In the genomic region with DNA sequence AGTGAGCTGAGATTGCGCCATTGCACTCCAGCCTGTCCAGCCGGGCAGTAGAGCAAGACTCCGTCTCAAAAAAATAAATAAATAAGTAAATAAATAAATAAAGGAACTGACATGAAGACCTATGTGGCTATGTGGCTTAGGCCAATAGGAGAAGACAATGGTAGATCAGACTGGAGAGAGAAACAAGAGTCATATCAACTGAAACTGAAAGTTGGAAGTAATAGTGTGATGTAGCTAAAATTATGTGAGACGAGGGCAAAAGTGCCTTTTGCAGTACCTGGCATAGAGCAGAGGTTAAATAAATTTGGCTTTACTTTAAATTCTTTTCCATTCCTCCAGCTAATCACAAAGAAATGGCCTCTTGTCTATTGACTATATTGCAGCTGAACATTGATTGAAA, we compare ENCODE assay signal across 19 cellular contexts. TPM values are rescaled to one million over a fixed set of nuclear protein-coding genes. Genes with fewer than 3 reads are reported as not detected.
DNase-seq lines count a peak whose midpoint lies in the region; ATAC-seq, FAIRE-seq and TF ChIP-seq lines count a peak whose summit lies in the region.
"Had no signal": no experiment of that assay in that cellular context is flagged by ENCODE, and none has a peak within 500 bp of the region (broad histone marks: within the 10 kb centered on the region; RNA-seq: fewer than 3 reads in every experiment).

No MANE protein-coding gene starts in this region.

- 27% methylated on average over 4 of the region's 4 CpGs for WGBS in right lobe of liver (ENCODE audit: insufficient coverage, low coverage, low lambda C conversion rate, missing lambda C conversion rate)

- H3K36me3 ChIP-seq in right lobe of liver, result no peaks in the 10 kb centered on the region
- H3K36me3 ChIP-seq: spleen had no signal

- no peak for TF ChIP-seq POLR2A in right lobe of liver (IDR thresholded peaks at IDR 0.05)

- H3K4me1 Mint-ChIP-seq in CD14-positive monocyte (peaks cover 10% of the 10 kb centered on the region), HFFc6 (ENCODE audit: low read depth) (peaks cover 13% of the 10 kb centered on the region)
- peaks cover 10% of the 10 kb centered on the region for H3K4me1 Mint-ChIP-seq in T-helper 2 cell treated with Interferon-gamma antibody and Interleukin-4, amounts not matched to agents 5 μg/mL and 100 μg/mL, for 36 hours (ENCODE audit: low read depth)

- intact Hi-C loops in CD14-positive monocyte (cut with micrococcal nuclease), result no loop called here
- intact Hi-C loops in right lobe of liver (cut with DNase I), result no loop called here

- no peaks in the 10 kb centered on the region for H3K9me3 ChIP-seq in right lobe of liver
- H3K9me3 ChIP-seq: spleen had no signal

- TF ChIP-seq CTCF in CD14-positive monocyte (IDR thresholded peaks at IDR 0.05) (no peak), HFFc6 (IDR thresholded peaks at IDR 0.05) (no peak), right lobe of liver (IDR thresholded peaks at IDR 0.05) (no peak)

- FAIRE-seq in urothelium cell line (lab: Jason Lieb, UNC), result no peak

- H3K4me1 ChIP-seq in right lobe of liver, result no peaks in the 10 kb centered on the region

- H3K36me3 Mint-ChIP-seq in CD14-positive monocyte, result no peaks in the 10 kb centered on the region
- no peaks in the 10 kb centered on the region for H3K36me3 Mint-ChIP-seq in HFFc6 (ENCODE audit: low read depth)
- H3K36me3 Mint-ChIP-seq in T-helper 2 cell treated with Interferon-gamma antibody and Interleukin-4, amounts not matched to agents 5 μg/mL and 100 μg/mL, for 36 hours (ENCODE audit: low read depth), result no peaks in the 10 kb centered on the region

- peaks cover 0 to 2% (median 0%) of the 10 kb centered on the region in 7 donors for H3K9me3 Mint-ChIP-seq in CD14-positive monocyte
- no peaks in the 10 kb centered on the region for H3K9me3 Mint-ChIP-seq in HFFc6
- H3K9me3 Mint-ChIP-seq in T-helper 2 cell treated with Interferon-gamma antibody and Interleukin-4, amounts not matched to agents 5 μg/mL and 100 μg/mL, for 36 hours, result no peaks in the 10 kb centered on the region

- DNase-seq in CD14-positive monocyte (ENCODE audit: low spot score) (no peak), HFFc6 (no peak), right lobe of liver (peak in 1 of 3 donors; percentile 29), NCI-H524 treated with DMSO at 0.1 percent for 48 hours (lab: John Stamatoyannopoulos, UW) (no peak), HT-29 (ENCODE audit: low spot score) (no peak), urothelium cell line (ENCODE audit: low spot score) (no peak)
- DNase-seq in T-helper 2 cell treated with Interferon-gamma antibody and Interleukin-4, amounts not matched to agents 5 μg/mL and 100 μg/mL, for 36 hours (ENCODE audit: low spot score), result no peak
- DNase-seq: activated naive CD4-positive, alpha-beta T cell treated with Interleukin-2 at 50 U/mL for 16 hours; DMS79 treated with DMSO at 0.1 percent for 48 hours; effector CD8-positive, alpha-beta T cell; KBM-7; NCI-H1930; NCI-H748 treated with DMSO at 0.1 percent for 48 hours; SIG-M5; spleen had no signal

- ATAC-seq in right lobe of liver, result peak; percentile 74 to 90 (median 82)
- ATAC-seq in HG03135 (IDR thresholded peaks at IDR 0.05; ENCODE audit: unreplicated experiment), result no peak
- ATAC-seq: foreskin keratinocyte had no signal

- H3K4me3 Mint-ChIP-seq in CD14-positive monocyte, result peak overlapping the region; percentile 56 to 65
- H3K4me3 Mint-ChIP-seq in HFFc6, result peak overlapping the region; percentile 64; the same call in 1 of the 2 replicates
- H3K4me3 Mint-ChIP-seq in T-helper 2 cell treated with Interferon-gamma antibody and Interleukin-4, amounts not matched to agents 5 μg/mL and 100 μg/mL, for 36 hours, result peak overlapping the region; percentile 21

- H3K27me3 ChIP-seq in right lobe of liver, result no peaks in the 10 kb centered on the region
- H3K27me3 ChIP-seq: foreskin keratinocyte had no signal

- H3K27ac Mint-ChIP-seq in CD14-positive monocyte, result peak overlapping the region in 1 of 7 donors; percentile 20
- no peak overlapping the region for H3K27ac Mint-ChIP-seq in HFFc6
- H3K27ac Mint-ChIP-seq in T-helper 2 cell treated with Interferon-gamma antibody and Interleukin-4, amounts not matched to agents 5 μg/mL and 100 μg/mL, for 36 hours, result no peak overlapping the region

- peak overlapping the region in 2 of 3 donors; percentile 16 to 61 for H3K27ac ChIP-seq in right lobe of liver
- H3K27ac ChIP-seq: foreskin keratinocyte, spleen had no signal

- H3K4me3 ChIP-seq in right lobe of liver, result peak overlapping the region in 2 of 3 donors; percentile 27 to 28

- H3K27me3 Mint-ChIP-seq in CD14-positive monocyte (ENCODE audit: low read depth in 3 of 3) (peaks cover 7 to 20% (median 10%) of the 10 kb centered on the region in 3 donors), HFFc6 (ENCODE audit: insufficient read depth) (peaks cover 22% of the 10 kb centered on the region)
- H3K27me3 Mint-ChIP-seq in T-helper 2 cell treated with Interferon-gamma antibody and Interleukin-4, amounts not matched to agents 5 μg/mL and 100 μg/mL, for 36 hours (ENCODE audit: low read depth), result no peaks in the 10 kb centered on the region

RNA-seq across cellular contexts. Expression of a gene that starts 7.3 kb away (rescaled TPM):
- polyA plus RNA-seq in CD14-positive monocyte, result not detected
- total RNA-seq in HFFc6 (2021; fragmentation: NEBNext Ultra II Directional; extraction: Animal tissue kit (Norgen Biotek cat#: 25700)), result not detected
- total RNA-seq in right lobe of liver, result not detected
- total RNA-seq in HT-29 (2014; rRNA removed; shearing (Covaris generic)), result not detected in 2 replicates
- total RNA-seq: foreskin keratinocyte, omental fat pad, spleen had no signal
- polyA plus RNA-seq: BJ, foreskin keratinocyte had no signal

RNA-seq across cellular contexts. Expression of a gene that starts 31.4 kb away (rescaled TPM):
- polyA plus RNA-seq in CD14-positive monocyte, result not detected
- total RNA-seq in HFFc6 (2021; fragmentation: NEBNext Ultra II Directional; extraction: Animal tissue kit (Norgen Biotek cat#: 25700)), result not detected
- 1 to 10 TPM in 2 of 6 experiments, under 1 TPM in 4; 0.37 to 3.1 (median 0.96) TPM for total RNA-seq in right lobe of liver
- total RNA-seq in HT-29 (2014; rRNA removed; shearing (Covaris generic)), result 1.3 and 1.4 TPM in 2 replicates
- total RNA-seq: foreskin keratinocyte, omental fat pad, spleen had no signal
- polyA plus RNA-seq: foreskin keratinocyte had no signal

RNA-seq across cellular contexts. Expression of a gene that starts 53.0 kb away (rescaled TPM):
- polyA plus RNA-seq in CD14-positive monocyte, result 10 to 100 TPM; 84.4 to 95.5 TPM
- total RNA-seq in HFFc6 (2021; fragmentation: NEBNext Ultra II Directional; extraction: Animal tissue kit (Norgen Biotek cat#: 25700)), result not detected
- total RNA-seq in right lobe of liver, result 100 to 1,000 TPM; 180 to 781 (median 384) TPM
- 53.5 and 63.3 TPM in 2 replicates for total RNA-seq in HT-29 (2014; rRNA removed; shearing (Covaris generic))
- total RNA-seq: foreskin keratinocyte had no signal
- polyA plus RNA-seq: foreskin keratinocyte had no signal

Comparison
In these comparisons a context has a peak if more than half of its experiments do, and no peak if none do; other contexts are left out.
1. RNA of a gene that starts 53.0 kb away (total RNA-seq): 180 to 781 TPM in right lobe of liver and 53.5 to 63.3 TPM in HT-29; not detected in HFFc6; every median in the first group is over 10 times any median in the second.
2. Peak in every context shown above with its lines, with median percentiles within 50 percentile points of each other: H3K4me3 Mint-ChIP-seq.